ENCODE assay signal across 1 cellular context in the genomic region with DNA sequence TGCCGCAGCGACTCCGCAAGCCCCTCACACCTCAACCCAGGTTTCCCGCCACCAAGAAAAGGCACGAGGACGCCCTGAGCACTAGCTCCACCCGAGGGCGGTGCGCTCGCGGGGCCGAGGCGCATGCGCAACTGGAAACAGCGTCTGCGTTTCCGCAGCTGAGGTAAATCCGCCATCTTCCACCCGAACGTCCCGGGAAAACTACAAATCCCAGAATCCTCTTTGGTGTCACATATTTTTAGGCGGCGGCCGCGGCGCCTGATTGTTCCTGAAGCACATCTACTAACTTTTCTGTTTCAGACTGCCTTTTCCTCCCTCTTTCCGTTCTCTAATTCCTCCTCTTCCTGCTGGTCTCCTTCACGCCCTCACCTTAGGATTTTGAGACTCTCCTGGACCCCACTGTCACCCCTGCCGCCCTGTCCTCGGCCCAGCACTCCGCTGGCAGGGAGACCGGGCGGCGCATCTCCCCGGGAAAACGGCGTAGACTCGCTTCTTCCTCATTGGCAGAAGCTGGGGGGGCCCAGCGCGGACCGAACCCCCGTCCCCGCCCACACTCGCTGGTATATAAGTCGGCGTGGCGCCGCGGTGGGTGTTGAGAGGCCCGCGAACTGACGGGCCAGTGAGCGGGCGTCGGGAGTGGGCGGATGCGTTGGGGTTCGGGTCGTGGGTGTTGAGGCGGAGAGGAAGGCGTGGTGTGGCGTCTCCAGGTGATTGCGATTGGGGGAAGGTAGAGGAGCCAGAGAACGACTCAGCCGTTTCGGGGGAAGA.
TF ChIP-seq lines count a peak whose summit lies in the region.

A gene with protein sequence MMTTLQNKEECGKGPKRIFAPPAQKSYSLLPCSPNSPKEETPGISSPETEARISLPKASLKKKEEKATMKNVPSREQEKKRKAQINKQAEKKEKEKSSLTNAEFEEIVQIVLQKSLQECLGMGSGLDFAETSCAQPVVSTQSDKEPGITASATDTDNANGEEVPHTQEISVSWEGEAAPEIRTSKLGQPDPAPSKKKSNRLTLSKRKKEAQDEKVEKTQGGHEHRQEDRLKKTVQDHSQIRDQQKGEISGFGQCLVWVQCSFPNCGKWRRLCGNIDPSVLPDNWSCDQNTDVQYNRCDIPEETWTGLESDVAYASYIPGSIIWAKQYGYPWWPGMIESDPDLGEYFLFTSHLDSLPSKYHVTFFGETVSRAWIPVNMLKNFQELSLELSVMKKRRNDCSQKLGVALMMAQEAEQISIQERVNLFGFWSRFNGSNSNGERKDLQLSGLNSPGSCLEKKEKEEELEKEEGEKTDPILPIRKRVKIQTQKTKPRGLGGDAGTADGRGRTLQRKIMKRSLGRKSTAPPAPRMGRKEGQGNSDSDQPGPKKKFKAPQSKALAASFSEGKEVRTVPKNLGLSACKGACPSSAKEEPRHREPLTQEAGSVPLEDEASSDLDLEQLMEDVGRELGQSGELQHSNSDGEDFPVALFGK (minus strand): TSS at position 505 of the 768 bp plus-strand sequence. CDS start 8,054 bp downstream, outside the sequence.

TF ChIP-seq in HepG2, 621 proteins besides CTCF, POLR2A, EP300 and RAD21 (continued from another document and continues in another):
- TF ChIP-seq TEAD2 (CRISPR knock-in tag; IDR thresholded peaks at IDR 0.05) (peak; percentile 76; the same call in 1 of the 2 replicates), XRCC5 (optimal IDR thresholded peaks at IDR 0.05; ENCODE audit: low read length) (peak; percentile 65), ZNF607 (CRISPR knock-in tag; IDR thresholded peaks at IDR 0.05; ENCODE audit: borderline replicate concordance) (peak; percentile 73), ZNF496 (CRISPR knock-in tag; IDR thresholded peaks at IDR 0.05; ENCODE audit: insufficient replicate concordance) (no peak), SMARCC2 (IDR thresholded peaks at IDR 0.05) (no peak), DNMT1 (CRISPR knock-in tag; IDR thresholded peaks at IDR 0.05) (0 out of 2 replicates have a peak, but pooled peaks have one; percentile 53), HOXA3 (CRISPR knock-in tag; IDR thresholded peaks at IDR 0.05) (peak; percentile 85), PTBP1 (IDR thresholded peaks at IDR 0.05; ENCODE audit: low read depth, low read length, poor library complexity, severe bottlenecking) (peak; percentile 24), ZNF644 (CRISPR knock-in tag; IDR thresholded peaks at IDR 0.05; ENCODE audit: low read depth) (no peak), HOXA5 (CRISPR knock-in tag; IDR thresholded peaks at IDR 0.05) (peak; percentile 73; the same call in 1 of the 2 replicates), FOSL1 (CRISPR knock-in tag; IDR thresholded peaks at IDR 0.05; ENCODE audit: borderline replicate concordance) (0 out of 2 replicates have a peak, but pooled peaks have one; percentile 10), TOPORS (CRISPR knock-in tag; IDR thresholded peaks at IDR 0.05) (peak; percentile 77; the same call in 1 of the 2 replicates), ZNF781 (CRISPR knock-in tag; IDR thresholded peaks at IDR 0.05; ENCODE audit: borderline replicate concordance, not compliant biosample characterization) (peak; percentile 77), ZNF44 (CRISPR knock-in tag; IDR thresholded peaks at IDR 0.05) (no peak; the same call in 1 of the 2 replicates), ZNF879 (CRISPR knock-in tag; IDR thresholded peaks at IDR 0.05) (peak; percentile 94), YEATS4 (CRISPR knock-in tag; IDR thresholded peaks at IDR 0.05; ENCODE audit: borderline replicate concordance) (peak; percentile 69), MXD4 (CRISPR knock-in tag; IDR thresholded peaks at IDR 0.05) (no peak; the same call in none of the 2 replicates), ZNF430 (CRISPR knock-in tag; IDR thresholded peaks at IDR 0.05) (peak; percentile 45; the same call in 1 of the 2 replicates), ZNF850 (CRISPR knock-in tag; conservative IDR thresholded peaks at IDR 0.05) (0 out of 2 replicates have a peak, but pooled peaks have one; percentile 82), RAD51 (IDR thresholded peaks at IDR 0.05; ENCODE audit: borderline replicate concordance) (no peak), HDAC6 (IDR thresholded peaks at IDR 0.05; ENCODE audit: low read depth, low read length) (no peak), HNF4A (CRISPR knock-in tag; IDR thresholded peaks at IDR 0.05) (no peak), SOX6 (IDR thresholded peaks at IDR 0.05) (no peak), SOX6 (CRISPR knock-in tag; IDR thresholded peaks at IDR 0.05) (peak; percentile 54), ZNF451 (CRISPR knock-in tag; IDR thresholded peaks at IDR 0.05) (peak; percentile 20; the same call in 1 of the 2 replicates), ZNF138 (CRISPR knock-in tag; IDR thresholded peaks at IDR 0.05; ENCODE audit: low read depth) (peak; percentile 93), SYNCRIP (IDR thresholded peaks at IDR 0.05; ENCODE audit: insufficient read depth, low read depth, low read length) (no peak), KDM1A (CRISPR knock-in tag; IDR thresholded peaks at IDR 0.05) (no peak), SMARCE1 (IDR thresholded peaks at IDR 0.05; ENCODE audit: borderline replicate concordance) (no peak), TAF1 (CRISPR knock-in tag; IDR thresholded peaks at IDR 0.05) (peak; percentile 85), FOSL2 (CRISPR knock-in tag; IDR thresholded peaks at IDR 0.05) (0 out of 2 replicates have a peak, but pooled peaks have one; percentile 34), STAG1 (CRISPR knock-in tag; IDR thresholded peaks at IDR 0.05) (peak; percentile 6; the same call in 1 of the 2 replicates), TGIF2 (CRISPR knock-in tag; IDR thresholded peaks at IDR 0.05) (0 out of 2 replicates have a peak, but pooled peaks have one; percentile 21), ZNF121 (CRISPR knock-in tag; IDR thresholded peaks at IDR 0.05) (no peak), KLF16 (CRISPR knock-in tag; IDR thresholded peaks at IDR 0.05) (peak; percentile 80 to 82; a peak in 2 of 4 replicates), NPAS2 (CRISPR knock-in tag; IDR thresholded peaks at IDR 0.05; ENCODE audit: borderline replicate concordance) (no peak)
- TF ChIP-seq, protein P1, sequence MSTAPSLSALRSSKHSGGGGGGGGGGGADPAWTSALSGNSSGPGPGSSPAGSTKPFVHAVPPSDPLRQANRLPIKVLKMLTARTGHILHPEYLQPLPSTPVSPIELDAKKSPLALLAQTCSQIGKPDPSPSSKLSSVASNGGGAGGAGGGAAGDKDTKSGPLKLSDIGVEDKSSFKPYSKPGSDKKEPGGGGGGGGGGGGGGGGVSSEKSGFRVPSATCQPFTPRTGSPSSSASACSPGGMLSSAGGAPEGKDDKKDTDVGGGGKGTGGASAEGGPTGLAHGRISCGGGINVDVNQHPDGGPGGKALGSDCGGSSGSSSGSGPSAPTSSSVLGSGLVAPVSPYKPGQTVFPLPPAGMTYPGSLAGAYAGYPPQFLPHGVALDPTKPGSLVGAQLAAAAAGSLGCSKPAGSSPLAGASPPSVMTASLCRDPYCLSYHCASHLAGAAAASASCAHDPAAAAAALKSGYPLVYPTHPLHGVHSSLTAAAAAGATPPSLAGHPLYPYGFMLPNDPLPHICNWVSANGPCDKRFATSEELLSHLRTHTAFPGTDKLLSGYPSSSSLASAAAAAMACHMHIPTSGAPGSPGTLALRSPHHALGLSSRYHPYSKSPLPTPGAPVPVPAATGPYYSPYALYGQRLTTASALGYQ (CRISPR knock-in tag; IDR thresholded peaks at IDR 0.05), result no peak; the same call in 1 of the 2 replicates
- TF ChIP-seq, protein P2, sequence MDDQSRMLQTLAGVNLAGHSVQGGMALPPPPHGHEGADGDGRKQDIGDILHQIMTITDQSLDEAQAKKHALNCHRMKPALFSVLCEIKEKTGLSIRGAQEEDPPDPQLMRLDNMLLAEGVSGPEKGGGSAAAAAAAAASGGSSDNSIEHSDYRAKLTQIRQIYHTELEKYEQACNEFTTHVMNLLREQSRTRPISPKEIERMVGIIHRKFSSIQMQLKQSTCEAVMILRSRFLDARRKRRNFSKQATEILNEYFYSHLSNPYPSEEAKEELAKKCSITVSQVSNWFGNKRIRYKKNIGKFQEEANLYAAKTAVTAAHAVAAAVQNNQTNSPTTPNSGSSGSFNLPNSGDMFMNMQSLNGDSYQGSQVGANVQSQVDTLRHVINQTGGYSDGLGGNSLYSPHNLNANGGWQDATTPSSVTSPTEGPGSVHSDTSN (CRISPR knock-in tag; IDR thresholded peaks at IDR 0.05; ENCODE audit: borderline replicate concordance), result no peak
- TF ChIP-seq, protein P3, sequence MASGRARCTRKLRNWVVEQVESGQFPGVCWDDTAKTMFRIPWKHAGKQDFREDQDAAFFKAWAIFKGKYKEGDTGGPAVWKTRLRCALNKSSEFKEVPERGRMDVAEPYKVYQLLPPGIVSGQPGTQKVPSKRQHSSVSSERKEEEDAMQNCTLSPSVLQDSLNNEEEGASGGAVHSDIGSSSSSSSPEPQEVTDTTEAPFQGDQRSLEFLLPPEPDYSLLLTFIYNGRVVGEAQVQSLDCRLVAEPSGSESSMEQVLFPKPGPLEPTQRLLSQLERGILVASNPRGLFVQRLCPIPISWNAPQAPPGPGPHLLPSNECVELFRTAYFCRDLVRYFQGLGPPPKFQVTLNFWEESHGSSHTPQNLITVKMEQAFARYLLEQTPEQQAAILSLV (CRISPR knock-in tag; IDR thresholded peaks at IDR 0.05; ENCODE audit: borderline replicate concordance), result peak; percentile 22; the same call in 1 of the 2 replicates
- TF ChIP-seq, protein P4, sequence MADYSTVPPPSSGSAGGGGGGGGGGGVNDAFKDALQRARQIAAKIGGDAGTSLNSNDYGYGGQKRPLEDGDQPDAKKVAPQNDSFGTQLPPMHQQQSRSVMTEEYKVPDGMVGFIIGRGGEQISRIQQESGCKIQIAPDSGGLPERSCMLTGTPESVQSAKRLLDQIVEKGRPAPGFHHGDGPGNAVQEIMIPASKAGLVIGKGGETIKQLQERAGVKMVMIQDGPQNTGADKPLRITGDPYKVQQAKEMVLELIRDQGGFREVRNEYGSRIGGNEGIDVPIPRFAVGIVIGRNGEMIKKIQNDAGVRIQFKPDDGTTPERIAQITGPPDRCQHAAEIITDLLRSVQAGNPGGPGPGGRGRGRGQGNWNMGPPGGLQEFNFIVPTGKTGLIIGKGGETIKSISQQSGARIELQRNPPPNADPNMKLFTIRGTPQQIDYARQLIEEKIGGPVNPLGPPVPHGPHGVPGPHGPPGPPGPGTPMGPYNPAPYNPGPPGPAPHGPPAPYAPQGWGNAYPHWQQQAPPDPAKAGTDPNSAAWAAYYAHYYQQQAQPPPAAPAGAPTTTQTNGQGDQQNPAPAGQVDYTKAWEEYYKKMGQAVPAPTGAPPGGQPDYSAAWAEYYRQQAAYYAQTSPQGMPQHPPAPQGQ (CRISPR knock-in tag; IDR thresholded peaks at IDR 0.05; ENCODE audit: borderline replicate concordance), result no peak
- TF ChIP-seq, protein P5, sequence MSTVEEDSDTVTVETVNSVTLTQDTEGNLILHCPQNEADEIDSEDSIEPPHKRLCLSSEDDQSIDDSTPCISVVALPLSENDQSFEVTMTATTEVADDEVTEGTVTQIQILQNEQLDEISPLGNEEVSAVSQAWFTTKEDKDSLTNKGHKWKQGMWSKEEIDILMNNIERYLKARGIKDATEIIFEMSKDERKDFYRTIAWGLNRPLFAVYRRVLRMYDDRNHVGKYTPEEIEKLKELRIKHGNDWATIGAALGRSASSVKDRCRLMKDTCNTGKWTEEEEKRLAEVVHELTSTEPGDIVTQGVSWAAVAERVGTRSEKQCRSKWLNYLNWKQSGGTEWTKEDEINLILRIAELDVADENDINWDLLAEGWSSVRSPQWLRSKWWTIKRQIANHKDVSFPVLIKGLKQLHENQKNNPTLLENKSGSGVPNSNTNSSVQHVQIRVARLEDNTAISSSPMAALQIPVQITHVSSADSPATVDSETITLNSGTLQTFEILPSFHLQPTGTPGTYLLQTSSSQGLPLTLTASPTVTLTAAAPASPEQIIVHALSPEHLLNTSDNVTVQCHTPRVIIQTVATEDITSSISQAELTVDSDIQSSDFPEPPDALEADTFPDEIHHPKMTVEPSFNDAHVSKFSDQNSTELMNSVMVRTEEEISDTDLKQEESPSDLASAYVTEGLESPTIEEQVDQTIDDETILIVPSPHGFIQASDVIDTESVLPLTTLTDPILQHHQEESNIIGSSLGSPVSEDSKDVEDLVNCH (CRISPR knock-in tag; IDR thresholded peaks at IDR 0.05), result no peak
- TF ChIP-seq, protein P6, sequence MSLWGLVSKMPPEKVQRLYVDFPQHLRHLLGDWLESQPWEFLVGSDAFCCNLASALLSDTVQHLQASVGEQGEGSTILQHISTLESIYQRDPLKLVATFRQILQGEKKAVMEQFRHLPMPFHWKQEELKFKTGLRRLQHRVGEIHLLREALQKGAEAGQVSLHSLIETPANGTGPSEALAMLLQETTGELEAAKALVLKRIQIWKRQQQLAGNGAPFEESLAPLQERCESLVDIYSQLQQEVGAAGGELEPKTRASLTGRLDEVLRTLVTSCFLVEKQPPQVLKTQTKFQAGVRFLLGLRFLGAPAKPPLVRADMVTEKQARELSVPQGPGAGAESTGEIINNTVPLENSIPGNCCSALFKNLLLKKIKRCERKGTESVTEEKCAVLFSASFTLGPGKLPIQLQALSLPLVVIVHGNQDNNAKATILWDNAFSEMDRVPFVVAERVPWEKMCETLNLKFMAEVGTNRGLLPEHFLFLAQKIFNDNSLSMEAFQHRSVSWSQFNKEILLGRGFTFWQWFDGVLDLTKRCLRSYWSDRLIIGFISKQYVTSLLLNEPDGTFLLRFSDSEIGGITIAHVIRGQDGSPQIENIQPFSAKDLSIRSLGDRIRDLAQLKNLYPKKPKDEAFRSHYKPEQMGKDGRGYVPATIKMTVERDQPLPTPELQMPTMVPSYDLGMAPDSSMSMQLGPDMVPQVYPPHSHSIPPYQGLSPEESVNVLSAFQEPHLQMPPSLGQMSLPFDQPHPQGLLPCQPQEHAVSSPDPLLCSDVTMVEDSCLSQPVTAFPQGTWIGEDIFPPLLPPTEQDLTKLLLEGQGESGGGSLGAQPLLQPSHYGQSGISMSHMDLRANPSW (CRISPR knock-in tag; IDR thresholded peaks at IDR 0.05; ENCODE audit: borderline replicate concordance), result no peak; the same call in 1 of the 2 replicates
- TF ChIP-seq, protein P7, sequence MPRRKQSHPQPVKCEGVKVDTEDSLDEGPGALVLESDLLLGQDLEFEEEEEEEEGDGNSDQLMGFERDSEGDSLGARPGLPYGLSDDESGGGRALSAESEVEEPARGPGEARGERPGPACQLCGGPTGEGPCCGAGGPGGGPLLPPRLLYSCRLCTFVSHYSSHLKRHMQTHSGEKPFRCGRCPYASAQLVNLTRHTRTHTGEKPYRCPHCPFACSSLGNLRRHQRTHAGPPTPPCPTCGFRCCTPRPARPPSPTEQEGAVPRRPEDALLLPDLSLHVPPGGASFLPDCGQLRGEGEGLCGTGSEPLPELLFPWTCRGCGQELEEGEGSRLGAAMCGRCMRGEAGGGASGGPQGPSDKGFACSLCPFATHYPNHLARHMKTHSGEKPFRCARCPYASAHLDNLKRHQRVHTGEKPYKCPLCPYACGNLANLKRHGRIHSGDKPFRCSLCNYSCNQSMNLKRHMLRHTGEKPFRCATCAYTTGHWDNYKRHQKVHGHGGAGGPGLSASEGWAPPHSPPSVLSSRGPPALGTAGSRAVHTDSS (CRISPR knock-in tag; conservative IDR thresholded peaks at IDR 0.05), result 0 out of 2 replicates have a peak, but pooled peaks have one; percentile 67
- TF ChIP-seq, protein P8, sequence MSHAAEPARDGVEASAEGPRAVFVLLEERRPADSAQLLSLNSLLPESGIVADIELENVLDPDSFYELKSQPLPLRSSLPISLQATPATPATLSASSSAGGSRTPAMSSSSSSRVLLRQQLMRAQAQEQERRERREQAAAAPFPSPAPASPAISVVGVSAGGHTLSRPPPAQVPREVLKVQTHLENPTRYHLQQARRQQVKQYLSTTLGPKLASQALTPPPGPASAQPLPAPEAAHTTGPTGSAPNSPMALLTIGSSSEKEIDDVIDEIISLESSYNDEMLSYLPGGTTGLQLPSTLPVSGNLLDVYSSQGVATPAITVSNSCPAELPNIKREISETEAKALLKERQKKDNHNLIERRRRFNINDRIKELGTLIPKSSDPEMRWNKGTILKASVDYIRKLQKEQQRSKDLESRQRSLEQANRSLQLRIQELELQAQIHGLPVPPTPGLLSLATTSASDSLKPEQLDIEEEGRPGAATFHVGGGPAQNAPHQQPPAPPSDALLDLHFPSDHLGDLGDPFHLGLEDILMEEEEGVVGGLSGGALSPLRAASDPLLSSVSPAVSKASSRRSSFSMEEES (CRISPR knock-in tag; IDR thresholded peaks at IDR 0.05), result no peak; the same call in 1 of the 2 replicates
